In the genomic region with DNA sequence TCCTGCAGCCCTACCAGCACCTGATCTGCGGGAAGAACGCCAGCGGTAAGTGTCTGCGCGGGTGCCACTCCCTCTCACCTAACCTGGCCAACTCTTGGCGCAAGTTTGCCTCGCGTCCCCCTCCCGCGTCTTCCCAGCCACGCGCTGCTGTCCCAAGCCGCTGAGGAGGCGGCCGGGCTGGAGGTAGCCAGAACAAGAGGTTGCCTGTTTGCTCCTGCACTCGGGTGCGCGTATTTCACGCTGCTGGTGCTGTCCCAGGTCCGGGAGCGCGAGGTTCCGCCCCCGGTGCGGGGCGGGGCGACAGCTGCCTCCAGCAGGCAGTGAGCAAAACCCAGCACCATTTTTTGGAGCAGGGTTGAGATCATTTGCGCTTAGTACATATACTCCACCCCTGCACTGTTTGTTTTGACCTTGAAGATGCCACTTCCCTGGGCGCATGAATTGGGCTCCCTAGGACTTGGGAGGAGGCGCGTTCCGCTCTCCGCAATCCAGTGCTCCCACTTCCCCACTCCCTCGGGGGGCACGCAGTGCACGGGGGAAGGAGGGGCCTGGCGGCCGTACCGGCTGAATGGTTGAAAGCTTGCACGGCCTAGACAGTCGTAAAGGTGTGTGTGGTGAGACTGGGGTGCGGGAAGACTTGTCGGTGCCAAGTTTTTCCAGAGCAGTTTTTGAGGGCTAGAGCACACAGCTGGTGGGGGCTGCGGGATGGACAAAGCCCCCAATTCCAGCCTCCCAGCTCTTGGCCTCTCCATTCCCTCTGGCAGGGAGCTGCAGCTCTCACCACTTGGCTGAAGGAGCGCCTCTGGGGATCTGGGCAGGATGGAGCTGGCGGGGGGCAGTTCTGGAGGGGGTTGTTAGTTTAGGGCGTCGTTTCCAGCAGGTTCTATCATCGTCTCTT, we compare ENCODE assay signal across 1 cellular context.
TF ChIP-seq lines count a peak whose summit lies in the region.

No MANE protein-coding gene starts in this region.

TF ChIP-seq in HepG2, 621 proteins besides CTCF, POLR2A, EP300 and RAD21 (continued from another document and continues in another):
- TF ChIP-seq NFAT5 (CRISPR knock-in tag; IDR thresholded peaks at IDR 0.05), result 0 out of 2 replicates have a peak, but pooled peaks have one; percentile 50
- no peak for TF ChIP-seq NFKB2 (CRISPR knock-in tag; IDR thresholded peaks at IDR 0.05; ENCODE audit: borderline replicate concordance)
- TF ChIP-seq ZNF616 (CRISPR knock-in tag; IDR thresholded peaks at IDR 0.05; ENCODE audit: low read depth), result no peak
- TF ChIP-seq ZNF577 (CRISPR knock-in tag; IDR thresholded peaks at IDR 0.05; ENCODE audit: borderline replicate concordance, low read depth), result no peak
- no peak for TF ChIP-seq ZNF180 (CRISPR knock-in tag; IDR thresholded peaks at IDR 0.05; ENCODE audit: borderline replicate concordance, low read depth)
- TF ChIP-seq, protein P1, sequence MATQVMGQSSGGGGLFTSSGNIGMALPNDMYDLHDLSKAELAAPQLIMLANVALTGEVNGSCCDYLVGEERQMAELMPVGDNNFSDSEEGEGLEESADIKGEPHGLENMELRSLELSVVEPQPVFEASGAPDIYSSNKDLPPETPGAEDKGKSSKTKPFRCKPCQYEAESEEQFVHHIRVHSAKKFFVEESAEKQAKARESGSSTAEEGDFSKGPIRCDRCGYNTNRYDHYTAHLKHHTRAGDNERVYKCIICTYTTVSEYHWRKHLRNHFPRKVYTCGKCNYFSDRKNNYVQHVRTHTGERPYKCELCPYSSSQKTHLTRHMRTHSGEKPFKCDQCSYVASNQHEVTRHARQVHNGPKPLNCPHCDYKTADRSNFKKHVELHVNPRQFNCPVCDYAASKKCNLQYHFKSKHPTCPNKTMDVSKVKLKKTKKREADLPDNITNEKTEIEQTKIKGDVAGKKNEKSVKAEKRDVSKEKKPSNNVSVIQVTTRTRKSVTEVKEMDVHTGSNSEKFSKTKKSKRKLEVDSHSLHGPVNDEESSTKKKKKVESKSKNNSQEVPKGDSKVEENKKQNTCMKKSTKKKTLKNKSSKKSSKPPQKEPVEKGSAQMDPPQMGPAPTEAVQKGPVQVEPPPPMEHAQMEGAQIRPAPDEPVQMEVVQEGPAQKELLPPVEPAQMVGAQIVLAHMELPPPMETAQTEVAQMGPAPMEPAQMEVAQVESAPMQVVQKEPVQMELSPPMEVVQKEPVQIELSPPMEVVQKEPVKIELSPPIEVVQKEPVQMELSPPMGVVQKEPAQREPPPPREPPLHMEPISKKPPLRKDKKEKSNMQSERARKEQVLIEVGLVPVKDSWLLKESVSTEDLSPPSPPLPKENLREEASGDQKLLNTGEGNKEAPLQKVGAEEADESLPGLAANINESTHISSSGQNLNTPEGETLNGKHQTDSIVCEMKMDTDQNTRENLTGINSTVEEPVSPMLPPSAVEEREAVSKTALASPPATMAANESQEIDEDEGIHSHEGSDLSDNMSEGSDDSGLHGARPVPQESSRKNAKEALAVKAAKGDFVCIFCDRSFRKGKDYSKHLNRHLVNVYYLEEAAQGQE (IDR thresholded peaks at IDR 0.05; ENCODE audit: borderline replicate concordance in 1 of 2, low read depth in 1 of 2, low read length in 2 of 2), result peak in 1 of 2 experiments; percentile 70; a peak in 3 of 4 replicates
- no peak for TF ChIP-seq ZNF451 (CRISPR knock-in tag; IDR thresholded peaks at IDR 0.05)
- TF ChIP-seq, protein P2, sequence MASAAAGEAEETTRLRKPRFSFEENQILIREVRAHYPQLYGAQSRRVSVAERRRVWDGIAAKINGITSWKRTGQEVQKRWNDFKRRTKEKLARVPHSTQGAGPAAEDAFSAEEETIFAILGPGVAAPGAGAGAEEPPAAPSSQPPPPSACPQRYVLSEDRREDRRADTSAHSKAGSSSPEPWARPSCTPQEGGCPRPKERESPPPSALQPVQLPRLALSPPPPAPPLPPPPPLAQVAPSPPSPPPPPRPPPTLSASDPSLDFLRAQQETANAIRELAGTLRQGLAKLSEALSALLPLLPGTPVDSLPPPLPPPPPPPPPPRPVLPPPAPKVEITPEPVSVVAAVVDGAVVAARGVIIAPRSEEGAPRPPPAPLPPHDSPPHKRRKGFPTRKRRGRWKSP (CRISPR knock-in tag; IDR thresholded peaks at IDR 0.05), result peak; percentile 97
- no peak for TF ChIP-seq MBD4 (IDR thresholded peaks at IDR 0.05; ENCODE audit: borderline replicate concordance, low read length)
- TF ChIP-seq ZSCAN25 (CRISPR knock-in tag; IDR thresholded peaks at IDR 0.05), result peak; percentile 42
- peak; percentile 92 for TF ChIP-seq ZNF263 (CRISPR knock-in tag; IDR thresholded peaks at IDR 0.05)
- TF ChIP-seq, protein P3, sequence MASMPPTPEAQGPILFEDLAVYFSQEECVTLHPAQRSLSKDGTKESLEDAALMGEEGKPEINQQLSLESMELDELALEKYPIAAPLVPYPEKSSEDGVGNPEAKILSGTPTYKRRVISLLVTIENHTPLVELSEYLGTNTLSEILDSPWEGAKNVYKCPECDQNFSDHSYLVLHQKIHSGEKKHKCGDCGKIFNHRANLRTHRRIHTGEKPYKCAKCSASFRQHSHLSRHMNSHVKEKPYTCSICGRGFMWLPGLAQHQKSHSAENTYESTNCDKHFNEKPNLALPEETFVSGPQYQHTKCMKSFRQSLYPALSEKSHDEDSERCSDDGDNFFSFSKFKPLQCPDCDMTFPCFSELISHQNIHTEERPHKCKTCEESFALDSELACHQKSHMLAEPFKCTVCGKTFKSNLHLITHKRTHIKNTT (CRISPR knock-in tag; IDR thresholded peaks at IDR 0.05), result no peak
- TF ChIP-seq ATF6 (CRISPR knock-in tag; conservative IDR thresholded peaks at IDR 0.05), result no peak
- TF ChIP-seq KDM5A (IDR thresholded peaks at IDR 0.05; ENCODE audit: borderline replicate concordance, low read length), result no peak
- TF ChIP-seq MEIS2 (CRISPR knock-in tag; IDR thresholded peaks at IDR 0.05), result no peak
- TF ChIP-seq ZSCAN9 (CRISPR knock-in tag; IDR thresholded peaks at IDR 0.05; ENCODE audit: borderline replicate concordance), result no peak
- peak; percentile 7; the same call in 1 of the 2 replicates for TF ChIP-seq KDM2A (CRISPR knock-in tag; IDR thresholded peaks at IDR 0.05; ENCODE audit: borderline replicate concordance, low read depth)
- TF ChIP-seq, protein P4, sequence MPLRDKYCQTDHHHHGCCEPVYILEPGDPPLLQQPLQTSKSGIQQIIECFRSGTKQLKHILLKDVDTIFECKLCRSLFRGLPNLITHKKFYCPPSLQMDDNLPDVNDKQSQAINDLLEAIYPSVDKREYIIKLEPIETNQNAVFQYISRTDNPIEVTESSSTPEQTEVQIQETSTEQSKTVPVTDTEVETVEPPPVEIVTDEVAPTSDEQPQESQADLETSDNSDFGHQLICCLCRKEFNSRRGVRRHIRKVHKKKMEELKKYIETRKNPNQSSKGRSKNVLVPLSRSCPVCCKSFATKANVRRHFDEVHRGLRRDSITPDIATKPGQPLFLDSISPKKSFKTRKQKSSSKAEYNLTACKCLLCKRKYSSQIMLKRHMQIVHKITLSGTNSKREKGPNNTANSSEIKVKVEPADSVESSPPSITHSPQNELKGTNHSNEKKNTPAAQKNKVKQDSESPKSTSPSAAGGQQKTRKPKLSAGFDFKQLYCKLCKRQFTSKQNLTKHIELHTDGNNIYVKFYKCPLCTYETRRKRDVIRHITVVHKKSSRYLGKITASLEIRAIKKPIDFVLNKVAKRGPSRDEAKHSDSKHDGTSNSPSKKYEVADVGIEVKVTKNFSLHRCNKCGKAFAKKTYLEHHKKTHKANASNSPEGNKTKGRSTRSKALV (CRISPR knock-in tag; IDR thresholded peaks at IDR 0.05), result peak; percentile 86
- TF ChIP-seq XRCC5 (optimal IDR thresholded peaks at IDR 0.05; ENCODE audit: low read length), result peak; percentile 42
- TF ChIP-seq PHF21A (CRISPR knock-in tag; IDR thresholded peaks at IDR 0.05), result no peak
- no peak for TF ChIP-seq ZNF780A (CRISPR knock-in tag; IDR thresholded peaks at IDR 0.05)
- TF ChIP-seq, protein P5, sequence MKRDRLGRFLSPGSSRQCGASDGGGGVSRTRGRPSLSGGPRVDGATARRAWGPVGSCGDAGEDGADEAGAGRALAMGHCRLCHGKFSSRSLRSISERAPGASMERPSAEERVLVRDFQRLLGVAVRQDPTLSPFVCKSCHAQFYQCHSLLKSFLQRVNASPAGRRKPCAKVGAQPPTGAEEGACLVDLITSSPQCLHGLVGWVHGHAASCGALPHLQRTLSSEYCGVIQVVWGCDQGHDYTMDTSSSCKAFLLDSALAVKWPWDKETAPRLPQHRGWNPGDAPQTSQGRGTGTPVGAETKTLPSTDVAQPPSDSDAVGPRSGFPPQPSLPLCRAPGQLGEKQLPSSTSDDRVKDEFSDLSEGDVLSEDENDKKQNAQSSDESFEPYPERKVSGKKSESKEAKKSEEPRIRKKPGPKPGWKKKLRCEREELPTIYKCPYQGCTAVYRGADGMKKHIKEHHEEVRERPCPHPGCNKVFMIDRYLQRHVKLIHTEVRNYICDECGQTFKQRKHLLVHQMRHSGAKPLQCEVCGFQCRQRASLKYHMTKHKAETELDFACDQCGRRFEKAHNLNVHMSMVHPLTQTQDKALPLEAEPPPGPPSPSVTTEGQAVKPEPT (CRISPR knock-in tag; IDR thresholded peaks at IDR 0.05; ENCODE audit: low read depth), result no peak
- TF ChIP-seq ZNF224 (CRISPR knock-in tag; IDR thresholded peaks at IDR 0.05), result no peak
- TF ChIP-seq, protein P6, sequence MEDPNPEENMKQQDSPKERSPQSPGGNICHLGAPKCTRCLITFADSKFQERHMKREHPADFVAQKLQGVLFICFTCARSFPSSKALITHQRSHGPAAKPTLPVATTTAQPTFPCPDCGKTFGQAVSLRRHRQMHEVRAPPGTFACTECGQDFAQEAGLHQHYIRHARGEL (CRISPR knock-in tag; IDR thresholded peaks at IDR 0.05), result no peak
- TF ChIP-seq ZBTB3 (CRISPR knock-in tag; IDR thresholded peaks at IDR 0.05; ENCODE audit: borderline replicate concordance, low read depth), result no peak
- peak; percentile 37; the same call in 1 of the 2 replicates for TF ChIP-seq SIN3A (IDR thresholded peaks at IDR 0.05; ENCODE audit: borderline replicate concordance, low read depth, low read length)
- TF ChIP-seq SOX6 (IDR thresholded peaks at IDR 0.05), result no peak
- peak; percentile 21; the same call in 1 of the 2 replicates for TF ChIP-seq SOX6 (CRISPR knock-in tag; IDR thresholded peaks at IDR 0.05)
